In the genomic region with DNA sequence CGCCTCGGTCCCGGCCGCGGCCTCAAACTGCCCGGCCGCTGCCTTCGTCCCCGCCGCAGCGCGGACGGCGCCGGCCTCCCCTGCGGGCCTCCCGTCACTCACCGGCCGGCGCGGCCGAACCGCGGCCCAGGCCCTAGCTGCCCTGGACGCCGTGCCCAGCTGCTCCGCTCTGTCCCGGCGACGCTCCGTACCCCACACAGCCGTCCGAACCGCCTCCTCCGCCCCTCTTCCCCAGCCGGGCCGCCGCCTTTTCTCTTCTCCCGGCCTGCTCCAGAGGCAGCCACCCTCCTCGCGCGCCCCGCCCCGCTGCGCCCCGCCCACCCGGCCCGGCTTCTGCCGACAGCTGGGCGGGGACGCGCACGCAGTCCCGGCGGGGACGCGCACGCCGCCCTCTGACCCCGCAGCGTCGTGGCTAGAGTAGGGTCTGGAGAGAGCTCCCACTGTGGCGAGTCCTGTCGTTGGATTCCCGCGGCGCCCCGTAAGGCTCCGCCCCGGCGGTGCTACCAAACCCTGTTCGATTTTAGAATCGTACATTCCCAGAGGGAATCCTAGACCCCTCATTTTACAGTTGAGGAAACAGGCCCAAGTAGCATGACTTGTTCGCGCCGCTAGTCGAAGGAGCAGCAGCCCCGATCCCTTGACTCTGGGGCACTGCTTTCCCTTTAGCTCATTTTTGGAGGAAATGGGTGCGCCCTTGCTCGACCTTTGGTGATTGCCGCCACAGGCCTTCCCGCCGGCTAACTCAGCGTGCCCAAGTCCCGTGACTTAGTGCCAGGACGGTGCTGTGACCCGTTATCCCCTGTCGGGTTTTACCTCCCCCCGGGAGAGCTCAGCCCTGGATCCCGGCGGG, we compare ENCODE assay signal across 8 cellular contexts. TPM values are rescaled to one million over a fixed set of nuclear protein-coding genes. Genes with fewer than 3 reads are reported as not detected.
DNase-seq lines count a peak whose midpoint lies in the region; ATAC-seq and TF ChIP-seq lines count a peak whose summit lies in the region.

Gene FBXO30, minus strand, starts transcription at position 295 of the 850 bp plus-strand sequence. CDS start 8,390 bp downstream, outside the sequence.

- intact Hi-C loops in vagina (cut with DNase I), result loop anchor here (10.0 kb wide), 1 partner anchor 80 kb away; the partner anchor contains the start of gene EPM2A

- H3K27ac ChIP-seq in right atrium auricular region (peak within 1 kb of the TSS; percentile 93 to 94), vagina (peak within 1 kb of the TSS; percentile 83)

- no peak for TF ChIP-seq CTCF in GM13976 (IDR thresholded peaks at IDR 0.05; ENCODE audit: borderline replicate concordance, control extremely low read depth, extremely low read depth, insufficient read depth, missing control alignments)
- TF ChIP-seq CTCF in right atrium auricular region (IDR thresholded peaks at IDR 0.05), result peak in 1 of 2 donors; percentile 35
- peak in 1 of 3 experiments; percentile 35 for TF ChIP-seq CTCF in vagina (IDR thresholded peaks at IDR 0.05)

- peak; percentile 92 for DNase-seq in GM13976 (ENCODE audit: low spot score)
- peak; percentile 64 for DNase-seq in NCI-H1417 treated with DMSO at 0.1 percent for 48 hours (lab: John Stamatoyannopoulos, UW)
- DNase-seq in T-helper 1 cell, result peak; percentile 74 to 92 (median 79)
- peak; percentile 25 to 94 (median 84) for DNase-seq in amygdala (lab: John Stamatoyannopoulos, UW)
- DNase-seq in right atrium auricular region (ENCODE audit: low spot score), result peak; percentile 85
- DNase-seq in putamen (ENCODE audit: low spot score), result peak; percentile 91
- peak in 1 of 2 donors; percentile 93 for DNase-seq in vagina (ENCODE audit: extremely low spot score in 2 of 2)

- H3K9me3 ChIP-seq in right atrium auricular region (no peaks in the 10 kb centered on the region), vagina (no peaks in the 10 kb centered on the region)

- in situ Hi-C loops in GM13976 (cut with MboI; ENCODE audit: low sequenced_read_pairs, unreplicated experiment), result no loop called here

- TF ChIP-seq POLR2A in vagina (IDR thresholded peaks at IDR 0.05), result peak in 1 of 2 donors; percentile 75

- H3K27me3 ChIP-seq in right atrium auricular region, result no peaks in the 10 kb centered on the region
- no peaks in the 10 kb centered on the region for H3K27me3 ChIP-seq in vagina

- ATAC-seq in HG02798 (IDR thresholded peaks at IDR 0.05; ENCODE audit: poor library complexity, unreplicated experiment), result peak; percentile 82

- H3K36me3 ChIP-seq in right atrium auricular region (no peaks in the 10 kb centered on the region), vagina (no peaks in the 10 kb centered on the region)

- H3K4me1 ChIP-seq in right atrium auricular region (peaks cover 0 to 42% of the 10 kb centered on the region in 2 donors), vagina (peaks cover 44% of the 10 kb centered on the region)

- H3K4me3 ChIP-seq in right atrium auricular region, result peak within 1 kb of the TSS; percentile 66 to 67
- peak within 1 kb of the TSS; percentile 60 for H3K4me3 ChIP-seq in vagina

RNA-seq across cellular contexts. Expression of gene FBXO30, which starts in this region (rescaled TPM):
- 10 to 100 TPM in 1 of 2 donors, 1 to 10 TPM in 1; 9.8 to 10.9 TPM for total RNA-seq in right atrium auricular region
- total RNA-seq in vagina, result 9.1 TPM
